9 cellular contexts compared by ENCODE assay signal in genomic region chr6:42781546-42781810, GRCh38. TPM values are rescaled to one million over a fixed set of nuclear protein-coding genes. Genes with fewer than 3 reads are reported as not detected.
A peak's percentile ranks its signal among the peaks of the same experiment; 100 is the strongest.
DNase-seq lines count a peak whose midpoint lies in the region; ATAC-seq and TF ChIP-seq lines count a peak whose summit lies in the region.
"Had no signal": no experiment of that assay in that cellular context is flagged by ENCODE, and none has a peak within 500 bp of the region (broad histone marks: within the 10 kb centered on the region; RNA-seq: fewer than 3 reads in every experiment).

No MANE protein-coding gene starts in this region.

- H3K27me3 Mint-ChIP-seq in CD8-positive, alpha-beta T cell (ENCODE audit: low read depth) = no peaks in the 10 kb centered on the region
- no peaks in the 10 kb centered on the region for H3K27me3 Mint-ChIP-seq in natural killer cell (ENCODE audit: low read depth in 2 of 2)

- peaks cover 46% of the 10 kb centered on the region for H3K4me1 ChIP-seq in CD8-positive, alpha-beta T cell (ENCODE audit: insufficient read depth, low read length)

- no peak for ATAC-seq in CD8-positive, alpha-beta T cell
- ATAC-seq in natural killer cell = no peak
- ATAC-seq in GM18870 (IDR thresholded peaks at IDR 0.05; ENCODE audit: unreplicated experiment) = no peak

- in situ Hi-C loops in G401 (cut with HindIII; ENCODE audit: low sequenced_read_pairs) = no loop called here

- peaks cover 38% of the 10 kb centered on the region for H3K4me1 Mint-ChIP-seq in CD8-positive, alpha-beta T cell (ENCODE audit: low read depth)
- H3K4me1 Mint-ChIP-seq in natural killer cell = peaks cover 6 to 18% of the 10 kb centered on the region in 2 donors

- CTCF ChIA-PET in CD8-positive, alpha-beta T cell (lab: Charles Lee) = interaction anchor here (1.0 to 7.6 kb wide), 4 partner anchors 11 to 119 kb away, joined by 3 to 50 read pairs (median 14); partner anchors contain the start of gene TBCC

- peak overlapping the region; percentile 96 for H3K4me3 Mint-ChIP-seq in CD8-positive, alpha-beta T cell
- peak overlapping the region; percentile 83 for H3K4me3 Mint-ChIP-seq in natural killer cell

- peak overlapping the region; percentile 100 for H3K27ac ChIP-seq in CD8-positive, alpha-beta T cell (ENCODE audit: low read depth, low read length)
- H3K27ac ChIP-seq in KOPT-K1 (ENCODE audit: low read depth, low read length, poor library complexity, severe bottlenecking) = peak overlapping the region; percentile 98

- peak overlapping the region; percentile 100 for H3K27ac Mint-ChIP-seq in CD8-positive, alpha-beta T cell
- H3K27ac Mint-ChIP-seq in natural killer cell = no peak overlapping the region

- H3K27me3 ChIP-seq in CD8-positive, alpha-beta T cell (ENCODE audit: insufficient read depth, low read length) = no peaks in the 10 kb centered on the region

- peaks cover 19% of the 10 kb centered on the region for H3K36me3 Mint-ChIP-seq in CD8-positive, alpha-beta T cell
- H3K36me3 Mint-ChIP-seq in natural killer cell = no peaks in the 10 kb centered on the region

- TF ChIP-seq CTCF in CD8-positive, alpha-beta T cell (IDR thresholded peaks at IDR 0.05) = no peak
- TF ChIP-seq CTCF in natural killer cell (IDR thresholded peaks at IDR 0.05) = no peak

- no peaks in the 10 kb centered on the region for H3K9me3 Mint-ChIP-seq in CD8-positive, alpha-beta T cell
- H3K9me3 Mint-ChIP-seq in natural killer cell = no peaks in the 10 kb centered on the region

- DNase-seq in CD8-positive, alpha-beta T cell = peak in 2 of 7 experiments; percentile 25 to 43
- peak; percentile 10 for DNase-seq in central memory CD4-positive, alpha-beta T cell
- no peak for DNase-seq in natural killer cell
- DNase-seq in NCI-H226 = no peak
- DNase-seq in G401 (ENCODE audit: low spot score) = no peak
- DNase-seq in kidney tubule cell (ENCODE audit: low spot score) = no peak

- H3K36me3 ChIP-seq in CD8-positive, alpha-beta T cell (ENCODE audit: insufficient read depth, low read length) = no peaks in the 10 kb centered on the region
- H3K36me3 ChIP-seq in KOPT-K1 (ENCODE audit: insufficient read depth, low read length) = no peaks in the 10 kb centered on the region

- intact Hi-C loops in CD8-positive, alpha-beta T cell (cut with DNase I, micrococcal nuclease) = loop anchor here (5.0 kb wide), 2 partner anchors 36 to 96 kb away; partner anchors contain the start of gene RPL7L1 (in 1 of the 2)
- intact Hi-C loops in natural killer cell (cut with micrococcal nuclease) = loop anchor here (5.0 kb wide), 2 partner anchors 54 to 111 kb away; a partner anchor contains a TSS

- H3K9me3 ChIP-seq in CD8-positive, alpha-beta T cell (ENCODE audit: low read length) = no peaks in the 10 kb centered on the region
- H3K9me3 ChIP-seq in KOPT-K1 (ENCODE audit: insufficient read depth, low read length, poor library complexity, severe bottlenecking) = no peaks in the 10 kb centered on the region

- H3K4me3 ChIP-seq in CD8-positive, alpha-beta T cell (ENCODE audit: low read depth, low read length) = peak overlapping the region; percentile 43

- POLR2A ChIA-PET in CD8-positive, alpha-beta T cell (lab: Charles Lee) = interaction anchor here (0.7 to 14.2 kb wide), 15 partner anchors 10 to 361 kb away, joined by 3 to 372 read pairs (median 6); partner anchors contain the start of genes RPL7L1, TBCC and UBR2

RNA-seq across cellular contexts. Expression of gene BICRAL, which starts 0.4 kb away (rescaled TPM):
- 10 to 100 TPM; 14.4 to 14.8 TPM for total RNA-seq in CD8-positive, alpha-beta T cell
- total RNA-seq in natural killer cell = 10 to 100 TPM; 31.1 to 43.4 (median 37.1) TPM
- total RNA-seq in G401 (2014; rRNA removed; shearing (Covaris generic)) = 0.37 and 1.6 TPM in 2 replicates

RNA-seq across cellular contexts. Expression of gene TBCC, which starts 35.6 kb away (rescaled TPM):
- 10 to 100 TPM; 70.5 to 74.1 TPM for total RNA-seq in CD8-positive, alpha-beta T cell
- 10 to 100 TPM; 64.1 to 77.6 (median 65.6) TPM for total RNA-seq in natural killer cell
- 57.7 and 73.2 TPM in 2 replicates for total RNA-seq in G401 (2014; rRNA removed; shearing (Covaris generic))

RNA-seq across cellular contexts. Expression of gene PRPH2, which starts 59.1 kb away (rescaled TPM):
- total RNA-seq in CD8-positive, alpha-beta T cell = not detected
- under 1 TPM; 0.12 to 0.16 (median 0.13) TPM for total RNA-seq in natural killer cell
- not detected in 2 replicates for total RNA-seq in G401 (2014; rRNA removed; shearing (Covaris generic))
- total RNA-seq: T-helper 1 cell treated with Interleukin-12 subunit alpha and Interleukin-12 subunit beta and Interleukin-4 antibody, amounts not matched to agents 30 ng/mL and 1 ng/mL, for 36 hours had no signal
